ENCODE assay signal across 31 cellular contexts in the genomic region with DNA sequence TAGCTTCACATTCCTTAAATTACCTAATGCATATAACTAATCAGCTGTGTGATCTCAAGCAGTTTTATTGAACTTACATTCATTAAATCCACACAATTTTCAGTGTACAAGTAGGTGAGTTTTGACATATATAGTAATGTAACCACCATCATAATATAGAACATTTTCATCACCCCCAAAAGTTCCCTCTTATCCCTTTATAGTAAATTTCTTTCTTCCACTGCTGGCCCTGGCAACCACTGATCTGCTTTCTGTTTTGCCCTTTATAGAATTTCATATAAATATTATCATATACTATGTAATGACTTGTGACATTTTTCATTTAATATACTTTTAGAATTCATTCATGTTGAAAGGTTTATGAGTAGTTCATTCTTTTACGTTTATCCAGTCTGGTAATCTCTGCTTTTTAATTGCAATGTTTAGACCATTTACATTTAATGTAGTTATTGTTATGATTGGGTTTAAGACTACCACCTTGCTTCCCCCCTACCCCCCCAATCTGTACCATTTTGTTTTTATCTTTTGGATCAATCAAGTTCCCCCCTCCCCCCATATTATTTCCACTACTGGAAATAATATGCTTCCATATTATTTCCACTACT.
"Had no signal": no experiment of that assay in that cellular context is flagged by ENCODE, and none has a peak within 500 bp of the region (broad histone marks: within the 10 kb centered on the region; RNA-seq: fewer than 3 reads in every experiment).

No MANE protein-coding gene starts in this region.

- H3K79me2 ChIP-seq: parathyroid adenoma had no signal

- H3K27me3 ChIP-seq: neural progenitor cell, ovary, spleen, suprapubic skin, testis, tibial artery, transverse colon, upper lobe of right lung, vagina had no signal

- H3K4me1 Mint-ChIP-seq: natural killer cell; nephron; neural progenitor cell; stimulated activated memory B cell treated with anti-CD40 and anti-IgM and Interleukin-4, amounts not matched to agents 10 μg/mL and 1 μg/mL and 100 μg/mL, for 72 hours; stimulated activated naive CD8-positive, alpha-beta T cell treated with anti-CD3 and anti-CD28 coated beads, Interleukin-15, amount 100 ng/mL, for 72 hours had no signal

- H3K27me3 Mint-ChIP-seq: progenitor cell of endocrine pancreas; stimulated activated memory B cell treated with anti-CD40 and anti-IgM and Interleukin-4, amounts not matched to agents 10 μg/mL and 1 μg/mL and 100 μg/mL, for 72 hours; stimulated activated naive CD8-positive, alpha-beta T cell treated with anti-CD3 and anti-CD28 coated beads, Interleukin-15, amount 100 ng/mL, for 72 hours; type B pancreatic cell had no signal

- H3K36me3 ChIP-seq: ovary, spleen, suprapubic skin, tibial artery, transverse colon, upper lobe of right lung, vagina had no signal

- H3K4me1 ChIP-seq: neural progenitor cell, parathyroid adenoma, psoas muscle, spleen, suprapubic skin, testis, tibial artery, transverse colon, upper lobe of right lung, vagina had no signal

- H3K27ac Mint-ChIP-seq: natural killer cell; nephron; neural progenitor cell; progenitor cell of endocrine pancreas; stimulated activated memory B cell treated with anti-CD40 and anti-IgM and Interleukin-4, amounts not matched to agents 10 μg/mL and 1 μg/mL and 100 μg/mL, for 72 hours; stimulated activated naive CD8-positive, alpha-beta T cell treated with anti-CD3 and anti-CD28 coated beads, Interleukin-15, amount 100 ng/mL, for 72 hours; type B pancreatic cell had no signal

- H3K4me3 ChIP-seq: neural progenitor cell, ovary, psoas muscle, skin epidermis, smooth muscle cell, spleen, suprapubic skin, testis, tibial artery, transverse colon, upper lobe of right lung, vagina had no signal

- H3K27ac ChIP-seq: neural progenitor cell, ovary, parathyroid adenoma, psoas muscle, skin epidermis, spleen, suprapubic skin, testis, tibial artery, transverse colon, upper lobe of right lung, vagina had no signal

- ATAC-seq: natural killer cell; psoas muscle; right cardiac atrium; sciatic nerve; stimulated activated memory B cell treated with anti-CD40 and anti-IgM and Interleukin-4, amounts not matched to agents 10 μg/mL and 1 μg/mL and 100 μg/mL, for 72 hours; stimulated activated naive CD8-positive, alpha-beta T cell treated with anti-CD3 and anti-CD28 coated beads, Interleukin-15, amount 100 ng/mL, for 72 hours; stimulated activated naive CD8-positive, alpha-beta T cell treated with anti-CD3 and anti-CD28 coated beads, Interleukin-15, Interleukin-2, amounts not matched to agents 100 U/mL and 50 U/mL, for 24 hours; upper lobe of right lung had no signal

- H3K9ac ChIP-seq: neural progenitor cell, parathyroid adenoma had no signal

- H3K4me2 ChIP-seq: neural progenitor cell, smooth muscle cell had no signal

- H2AFZ ChIP-seq: neural progenitor cell, parathyroid adenoma had no signal

- H3K9me3 ChIP-seq: ovary, testis, vagina had no signal

- H3K4me3 Mint-ChIP-seq: natural killer cell; nephron; neural progenitor cell; stimulated activated memory B cell treated with anti-CD40 and anti-IgM and Interleukin-4, amounts not matched to agents 10 μg/mL and 1 μg/mL and 100 μg/mL, for 72 hours; stimulated activated naive CD8-positive, alpha-beta T cell treated with anti-CD3 and anti-CD28 coated beads, Interleukin-15, amount 100 ng/mL, for 72 hours; type B pancreatic cell had no signal

- DNase-seq: natural killer cell; occipital lobe; ovary; posterior cingulate gyrus; psoas muscle; right cardiac atrium; spleen; stimulated activated CD4-positive, alpha-beta T cell treated with anti-CD3 and anti-CD28 coated beads, Interleukin-12 subunit alpha, Interleukin-12 subunit beta, amount 100 ng/mL, for 4 hours; stimulated activated CD4-positive, alpha-beta T cell treated with anti-CD3 and anti-CD28 coated beads, Interleukin-1b, Interleukin-23, amount 100 ng/mL, for 48 hours; stimulated activated CD4-positive, alpha-beta T cell treated with anti-CD3 and anti-CD28 coated beads, Interleukin-4, amount 100 ng/mL, for 1 hour; stimulated activated CD4-positive, alpha-beta T cell treated with anti-CD3 and anti-CD28 coated beads, Interleukin-4, amount 100 ng/mL, for 4 hours; stimulated activated CD8-positive, alpha-beta memory T cell treated with anti-CD3 and anti-CD28 coated beads, Interleukin-4, amount 100 ng/mL, for 48 hours; stimulated activated naive CD4-positive, alpha-beta T cell; stimulated activated naive CD8-positive, alpha-beta T cell treated with anti-CD3 and anti-CD28 coated beads, Interleukin-15, amount 100 ng/mL, for 72 hours; stimulated activated naive CD8-positive, alpha-beta T cell treated with anti-CD3 and anti-CD28 coated beads, Interleukin-15, Interleukin-2, amounts not matched to agents 100 U/mL and 50 U/mL, for 24 hours; substantia nigra; testis; tibial artery; transverse colon; upper lobe of right lung had no signal
